Comparison of ENCODE assay signal across 7 cellular contexts in the genomic region with DNA sequence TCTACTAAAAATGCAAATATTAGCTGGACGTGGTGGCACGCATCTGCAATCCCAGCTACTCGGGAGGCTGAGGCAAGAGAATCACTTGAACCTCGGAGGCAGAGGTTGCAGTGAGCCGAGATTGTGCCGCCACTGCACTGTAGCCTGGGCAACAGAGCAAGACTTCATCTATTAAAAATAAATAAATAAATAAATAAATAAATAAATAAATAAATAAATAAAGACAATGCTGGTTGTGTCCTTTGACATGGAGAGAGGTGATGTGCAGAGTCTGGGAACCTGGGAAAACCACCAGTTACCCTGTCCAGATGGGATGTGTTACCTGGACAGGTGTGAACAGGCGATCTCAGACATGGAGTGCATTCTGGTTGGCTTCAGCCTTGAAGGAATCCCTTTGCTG.
"Had no signal": no experiment of that assay in that cellular context is flagged by ENCODE, and none has a peak within 500 bp of the region (broad histone marks: within the 10 kb centered on the region; RNA-seq: fewer than 3 reads in every experiment).

No MANE protein-coding gene starts in this region.

- FAIRE-seq: HepG2, HTR-8/SVneo, K562 had no signal

- ATAC-seq: HepG2, K562 had no signal

- H3K27ac ChIP-seq: HL-60 had no signal

- DNase-seq: IMR-90, KBM-7, KG1 had no signal

- H3K4me3 ChIP-seq: K562 had no signal
